In genomic region chr21:42593007-42593814, GRCh38 we compare ENCODE assay signal across 8 cellular contexts.
DNase-seq lines count a peak whose midpoint lies in the region; ATAC-seq and TF ChIP-seq lines count a peak whose summit lies in the region.

No MANE protein-coding gene starts in this region.

- no peak overlapping the region for H3K4me3 ChIP-seq in left lung

- no peaks in the 10 kb centered on the region for H3K36me3 ChIP-seq in left lung

- H3K27me3 ChIP-seq in left lung: peaks cover 0 to 12% of the 10 kb centered on the region in 2 donors

- H3K27ac ChIP-seq in left lung: no peak overlapping the region

- DNase-seq in NCI-H146 (lab: John Stamatoyannopoulos, UW) (peak; percentile 57), NCI-H146 treated with DMSO at 0.1 percent for 48 hours (lab: John Stamatoyannopoulos, UW; ENCODE audit: unreplicated experiment) (no peak), NCI-H2171 (lab: John Stamatoyannopoulos, UW) (peak; percentile 59), left lung (peak; percentile 60 to 86)
- peak; percentile 52 to 60 (median 56) for DNase-seq in activated CD4-positive, CD25-positive, alpha-beta regulatory T cell (lab: John Stamatoyannopoulos, UW)
- DNase-seq in central memory CD4-positive, alpha-beta T cell: peak; percentile 53
- DNase-seq in stimulated activated CD4-positive, alpha-beta T cell treated with anti-CD3 and anti-CD28 coated beads, Interleukin-2, amount 100 ng/mL, for 4 hours (ENCODE audit: low read depth): peak; percentile 44

- H3K9me3 ChIP-seq in left lung: peaks cover 0 to 1% of the 10 kb centered on the region in 2 donors

- ATAC-seq in left lung (peak; percentile 98), HG03196 (IDR thresholded peaks at IDR 0.05; ENCODE audit: unreplicated experiment) (no peak)

- TF ChIP-seq CTCF in left lung (IDR thresholded peaks at IDR 0.05): peak; percentile 56 to 76

- peaks cover 0 to 9% of the 10 kb centered on the region in 2 donors for H3K4me1 ChIP-seq in left lung

- intact Hi-C loops in left lung (cut with DNase I): no loop called here
